In the genomic region with DNA sequence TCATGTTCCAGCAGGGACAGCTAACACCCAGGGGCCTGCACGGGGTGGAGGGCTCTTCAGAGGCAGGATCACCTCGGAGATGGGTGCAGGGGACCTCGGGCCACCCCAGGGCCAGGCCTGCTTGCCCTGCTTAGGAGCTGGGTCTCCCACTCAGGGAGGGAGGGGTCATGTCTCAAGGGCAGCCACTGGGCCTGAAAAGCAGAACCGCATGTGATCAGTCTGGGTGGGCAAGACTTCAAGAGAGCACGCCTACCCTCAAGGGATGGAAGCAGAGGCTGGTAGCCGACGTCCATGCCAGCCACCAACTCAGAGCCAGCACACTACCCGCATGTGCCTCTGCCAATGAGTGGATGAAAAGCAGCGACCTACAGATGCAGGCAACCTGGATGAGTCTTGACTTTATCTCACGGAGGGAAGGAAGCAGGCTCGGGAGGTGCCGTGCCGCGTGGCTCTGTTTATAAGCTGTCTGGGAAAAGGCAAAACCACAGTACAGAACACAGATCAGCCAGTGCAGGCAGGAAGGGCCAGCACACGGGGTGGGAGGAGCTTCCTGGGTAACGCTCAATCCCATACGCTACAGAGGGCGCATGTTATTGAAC, we compare ENCODE assay signal across 1 cellular context.
TF ChIP-seq lines count a peak whose summit lies in the region.

No MANE protein-coding gene starts in this region.

TF ChIP-seq in H1, 55 proteins besides CTCF, POLR2A, EP300 and RAD21:
- TF ChIP-seq TAF1 (IDR thresholded peaks at IDR 0.05; ENCODE audit: low read depth, low read length) (no peak), BCL11A (IDR thresholded peaks at IDR 0.05; ENCODE audit: low read depth in 2 of 2, low read length in 2 of 2) (no peak), NRF1 (IDR thresholded peaks at IDR 0.05; ENCODE audit: low read depth, low read length) (no peak), POLR2AphosphoS5 (IDR thresholded peaks at IDR 0.05; ENCODE audit: low read depth, low read length) (no peak), RXRA (IDR thresholded peaks at IDR 0.05; ENCODE audit: insufficient read depth, low read depth, low read length) (no peak), KDM4A (IDR thresholded peaks at IDR 0.05; ENCODE audit: low read depth, low read length, severe bottlenecking) (no peak), SP2 (IDR thresholded peaks at IDR 0.05; ENCODE audit: low read length) (no peak), JUN (IDR thresholded peaks at IDR 0.05; ENCODE audit: low read depth, low read length) (no peak), SAP30 (IDR thresholded peaks at IDR 0.05; ENCODE audit: insufficient read depth, insufficient replicate concordance, low read length) (no peak), ZNF274 (IDR thresholded peaks at IDR 0.05; ENCODE audit: borderline replicate concordance, extremely low read depth, low read length) (no peak), BACH1 (IDR thresholded peaks at IDR 0.05; ENCODE audit: low read length) (no peak), PHF8 (conservative IDR thresholded peaks at IDR 0.05; ENCODE audit: low read depth, low read length) (no peak), SP4 (IDR thresholded peaks at IDR 0.05; ENCODE audit: low read length) (no peak), KDM1A (IDR thresholded peaks at IDR 0.05; ENCODE audit: borderline replicate concordance, low read length) (no peak)
- TF ChIP-seq, protein P1, sequence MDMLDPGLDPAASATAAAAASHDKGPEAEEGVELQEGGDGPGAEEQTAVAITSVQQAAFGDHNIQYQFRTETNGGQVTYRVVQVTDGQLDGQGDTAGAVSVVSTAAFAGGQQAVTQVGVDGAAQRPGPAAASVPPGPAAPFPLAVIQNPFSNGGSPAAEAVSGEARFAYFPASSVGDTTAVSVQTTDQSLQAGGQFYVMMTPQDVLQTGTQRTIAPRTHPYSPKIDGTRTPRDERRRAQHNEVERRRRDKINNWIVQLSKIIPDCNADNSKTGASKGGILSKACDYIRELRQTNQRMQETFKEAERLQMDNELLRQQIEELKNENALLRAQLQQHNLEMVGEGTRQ (IDR thresholded peaks at IDR 0.05; ENCODE audit: low read length): no peak
- TF ChIP-seq, protein P2, sequence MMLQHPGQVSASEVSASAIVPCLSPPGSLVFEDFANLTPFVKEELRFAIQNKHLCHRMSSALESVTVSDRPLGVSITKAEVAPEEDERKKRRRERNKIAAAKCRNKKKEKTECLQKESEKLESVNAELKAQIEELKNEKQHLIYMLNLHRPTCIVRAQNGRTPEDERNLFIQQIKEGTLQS (IDR thresholded peaks at IDR 0.05; ENCODE audit: insufficient read depth, low read depth, low read length): no peak
